Comparison of ENCODE assay signal across 1 cellular context in the genomic region with DNA sequence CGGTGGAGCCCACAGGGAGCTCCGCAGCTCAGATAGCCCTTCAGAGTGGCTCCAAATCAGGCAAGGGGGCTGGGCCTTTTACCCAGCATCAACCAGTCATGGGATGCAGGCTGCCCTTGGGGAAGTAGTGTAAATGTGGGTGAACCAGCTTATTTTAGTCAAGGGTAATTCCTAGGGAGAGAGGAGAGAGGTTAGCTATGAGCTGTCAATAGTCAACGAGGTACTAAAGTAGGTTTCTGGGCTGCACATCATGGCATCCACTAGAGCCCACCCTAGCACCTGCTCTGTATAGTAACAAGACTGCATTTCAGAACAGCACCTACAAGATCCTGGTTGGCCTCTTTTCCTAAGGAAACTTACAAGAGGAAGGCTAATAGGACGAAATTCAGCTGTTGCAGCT.
TF ChIP-seq lines count a peak whose summit lies in the region.

No MANE protein-coding gene starts in this region.

TF ChIP-seq in GM23338, 12 proteins besides CTCF, POLR2A, EP300 and RAD21 (continued from another document):
- no peak for TF ChIP-seq STAT1 (IDR thresholded peaks at IDR 0.05; ENCODE audit: unreplicated experiment)
- TF ChIP-seq ZNF331 (CRISPR knock-in tag; IDR thresholded peaks at IDR 0.05; ENCODE audit: low read depth): no peak
TF ChIP-seq in GM23338: peak in this region for 0.
